15 cellular contexts compared by ENCODE assay signal in the genomic region with DNA sequence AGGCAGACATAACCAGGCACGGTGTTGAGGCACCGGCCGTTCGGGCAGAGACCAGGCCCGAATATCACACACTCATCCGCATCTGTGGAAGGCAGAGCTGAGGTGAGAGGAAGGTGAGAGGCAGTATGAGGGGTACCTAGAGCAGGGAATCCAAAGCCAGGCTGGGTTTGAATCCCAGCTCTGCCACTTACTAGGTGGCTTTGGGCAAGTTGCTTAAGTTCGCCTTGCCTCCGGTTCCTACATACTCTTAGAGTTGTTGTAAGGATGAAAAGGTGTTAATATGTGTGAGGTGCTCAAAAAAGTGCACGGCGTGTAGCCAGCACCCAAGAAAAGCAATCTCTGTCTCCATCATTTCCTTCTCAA. TPM values are rescaled to one million over a fixed set of nuclear protein-coding genes. Genes with fewer than 3 reads are reported as not detected.
DNase-seq lines count a peak whose midpoint lies in the region; ATAC-seq and TF ChIP-seq lines count a peak whose summit lies in the region.
"Had no signal": no experiment of that assay in that cellular context is flagged by ENCODE, and none has a peak within 500 bp of the region (broad histone marks: within the 10 kb centered on the region; RNA-seq: fewer than 3 reads in every experiment).

No MANE protein-coding gene starts in this region.

- H3K4me3 Mint-ChIP-seq in activated naive CD4-positive, alpha-beta T cell treated with anti-CD3 and anti-CD28 coated beads, Interleukin-2, amount 10 ng/mL, durations not matched to agents 7 days and 5 days: no peak overlapping the region
- H3K4me3 Mint-ChIP-seq in HFFc6 (no peak overlapping the region), neural progenitor cell (no peak overlapping the region)
- H3K4me3 Mint-ChIP-seq: CD4-positive, alpha-beta T cell; GM23338 had no signal

- no peak overlapping the region for H3K27ac Mint-ChIP-seq in activated naive CD4-positive, alpha-beta T cell treated with anti-CD3 and anti-CD28 coated beads, Interleukin-2, amount 10 ng/mL, durations not matched to agents 7 days and 5 days
- H3K27ac Mint-ChIP-seq in activated naive CD4-positive, alpha-beta T cell treated with anti-CD3 and anti-CD28 coated beads, Interleukin-2, amount 50 U/mL, for 72 hours: no peak overlapping the region
- H3K27ac Mint-ChIP-seq in HFFc6: peak overlapping the region; percentile 38; the same call in 1 of the 2 replicates
- peak overlapping the region; percentile 74 for H3K27ac Mint-ChIP-seq in neural progenitor cell
- H3K27ac Mint-ChIP-seq: CD4-positive, alpha-beta T cell; GM23338 had no signal

- ATAC-seq in activated naive CD4-positive, alpha-beta T cell treated with anti-CD3 and anti-CD28 coated beads, Interleukin-2, amount 50 U/mL, for 72 hours: no peak
- ATAC-seq in HG03039 (IDR thresholded peaks at IDR 0.05; ENCODE audit: unreplicated experiment): no peak
- ATAC-seq in HG02884 (IDR thresholded peaks at IDR 0.05; ENCODE audit: unreplicated experiment): no peak
- ATAC-seq: GM23338, K562 had no signal

- no peaks in the 10 kb centered on the region for H3K9me3 Mint-ChIP-seq in activated naive CD4-positive, alpha-beta T cell treated with anti-CD3 and anti-CD28 coated beads, Interleukin-2, amount 10 ng/mL, durations not matched to agents 7 days and 5 days
- H3K9me3 Mint-ChIP-seq in activated naive CD4-positive, alpha-beta T cell treated with anti-CD3 and anti-CD28 coated beads, Interleukin-2, amount 50 U/mL, for 72 hours: no peaks in the 10 kb centered on the region
- H3K9me3 Mint-ChIP-seq in HFFc6: no peaks in the 10 kb centered on the region
- no peaks in the 10 kb centered on the region for H3K9me3 Mint-ChIP-seq in neural progenitor cell
- H3K9me3 Mint-ChIP-seq: CD4-positive, alpha-beta T cell; GM23338 had no signal

- H3K4me3 ChIP-seq in neural progenitor cell: no peak overlapping the region
- H3K4me3 ChIP-seq: GM23338, K562 had no signal

- no peaks in the 10 kb centered on the region for H3K27me3 ChIP-seq in neural progenitor cell

- H3F3A ChIP-seq in neural progenitor cell (ENCODE audit: low read depth): peaks cover 32% of the 10 kb centered on the region

- no peaks in the 10 kb centered on the region for H3K36me3 Mint-ChIP-seq in activated naive CD4-positive, alpha-beta T cell treated with anti-CD3 and anti-CD28 coated beads, Interleukin-2, amount 10 ng/mL, durations not matched to agents 7 days and 5 days
- H3K36me3 Mint-ChIP-seq in activated naive CD4-positive, alpha-beta T cell treated with anti-CD3 and anti-CD28 coated beads, Interleukin-2, amount 50 U/mL, for 72 hours: no peaks in the 10 kb centered on the region
- H3K36me3 Mint-ChIP-seq in HFFc6 (ENCODE audit: low read depth) (no peaks in the 10 kb centered on the region; the same call in 1 of the 2 replicates), neural progenitor cell (no peaks in the 10 kb centered on the region)

- no peak overlapping the region for H3K27ac ChIP-seq in neural progenitor cell

- CTCF ChIA-PET in activated naive CD4-positive, alpha-beta T cell treated with anti-CD3 and anti-CD28 coated beads, Interleukin-2, amount 10 ng/mL, durations not matched to agents 7 days and 5 days (lab: Charles Lee): no interaction called here

- H3K4me1 Mint-ChIP-seq in activated naive CD4-positive, alpha-beta T cell treated with anti-CD3 and anti-CD28 coated beads, Interleukin-2, amount 10 ng/mL, durations not matched to agents 7 days and 5 days: peaks cover 7% of the 10 kb centered on the region
- H3K4me1 Mint-ChIP-seq in HFFc6 (ENCODE audit: low read depth) (no peaks in the 10 kb centered on the region), neural progenitor cell (peaks cover 35% of the 10 kb centered on the region)

- H3K4me1 ChIP-seq in neural progenitor cell: peaks cover 28% of the 10 kb centered on the region
- H3K4me1 ChIP-seq: Caco-2 had no signal

- no peaks in the 10 kb centered on the region for H3K9me3 ChIP-seq in neural progenitor cell (ENCODE audit: low read depth)
- H3K9me3 ChIP-seq: Caco-2 had no signal

- TF ChIP-seq CTCF in HFFc6 (IDR thresholded peaks at IDR 0.05) (no peak), neural progenitor cell (IDR thresholded peaks at IDR 0.05) (no peak)

- peaks cover 25% of the 10 kb centered on the region for H3K27me3 Mint-ChIP-seq in activated naive CD4-positive, alpha-beta T cell treated with anti-CD3 and anti-CD28 coated beads, Interleukin-2, amount 10 ng/mL, durations not matched to agents 7 days and 5 days
- H3K27me3 Mint-ChIP-seq in HFFc6 (ENCODE audit: insufficient read depth): peaks cover 2% of the 10 kb centered on the region; the same call in 1 of the 2 replicates
- H3K27me3 Mint-ChIP-seq in neural progenitor cell (ENCODE audit: insufficient read depth, low read depth): peaks cover 5% of the 10 kb centered on the region
- H3K27me3 Mint-ChIP-seq: CD4-positive, alpha-beta T cell had no signal

- peaks cover 6% of the 10 kb centered on the region for H4K20me1 ChIP-seq in neural progenitor cell (ENCODE audit: low read depth)

- H2AFZ ChIP-seq in neural progenitor cell (replicated peaks): no peak overlapping the region
- H2AFZ ChIP-seq: GM23338 had no signal

- H3K9ac ChIP-seq in neural progenitor cell: no peak overlapping the region

- H3K36me3 ChIP-seq in neural progenitor cell: no peaks in the 10 kb centered on the region

- no peak overlapping the region for H3K4me2 ChIP-seq in neural progenitor cell
- H3K4me2 ChIP-seq: GM23338 had no signal

- H3K79me2 ChIP-seq in neural progenitor cell (ENCODE audit: low read depth): no peaks in the 10 kb centered on the region

- DNase-seq in activated naive CD4-positive, alpha-beta T cell treated with anti-CD3 and anti-CD28 coated beads, Interleukin-2, amount 10 ng/mL, durations not matched to agents 7 days and 5 days: peak; percentile 13
- no peak for DNase-seq in activated naive CD4-positive, alpha-beta T cell treated with anti-CD3 and anti-CD28 coated beads, Interleukin-2, amount 50 U/mL, for 72 hours (ENCODE audit: low spot score in 2 of 2)
- DNase-seq in HFFc6 (no peak), neural progenitor cell (ENCODE audit: low spot score) (no peak), medulla oblongata (ENCODE audit: extremely low spot score) (no peak)
- DNase-seq: 8988T; C1 segment of cervical spinal cord; Caco-2; CD4-positive, alpha-beta T cell; HCEC 1CT; IMR-90 had no signal

RNA-seq across cellular contexts. Expression of gene ISCA2, which starts 10.4 kb away (rescaled TPM):
- 10 to 100 TPM; 30.7 to 34.5 TPM for total RNA-seq in activated naive CD4-positive, alpha-beta T cell treated with anti-CD3 and anti-CD28 coated beads, Interleukin-2, amount 50 U/mL, for 72 hours
- 10 to 100 TPM; 27.7 to 39.4 (median 30.5) TPM for total RNA-seq in HFFc6 (2021; fragmentation: NEBNext Ultra II Directional; extraction: Animal tissue kit (Norgen Biotek cat#: 25700))
- total RNA-seq in neural progenitor cell (ENCODE audit: low replicate concordance): 45.5 and 47.0 TPM in 2 replicates

RNA-seq across cellular contexts. Expression of gene NPC2, which starts 10.8 kb away (rescaled TPM):
- total RNA-seq in activated naive CD4-positive, alpha-beta T cell treated with anti-CD3 and anti-CD28 coated beads, Interleukin-2, amount 50 U/mL, for 72 hours: 10 to 100 TPM; 28.0 to 54.9 TPM
- 10 to 100 TPM; 69.1 to 89.9 (median 78.8) TPM for total RNA-seq in HFFc6 (2021; fragmentation: NEBNext Ultra II Directional; extraction: Animal tissue kit (Norgen Biotek cat#: 25700))
- 371 and 405 TPM in 2 replicates for total RNA-seq in neural progenitor cell (ENCODE audit: low replicate concordance)

Comparison
In these comparisons a context has a peak if more than half of its experiments do, and no peak if none do; other contexts are left out.
1. H3K27ac Mint-ChIP-seq: peak in HFFc6 (single experiment) and neural progenitor cell (single experiment); none in activated naive CD4-positive, alpha-beta T cell treated with anti-CD3 and anti-CD28 coated beads, Interleukin-2, amount 10 ng/mL, durations not matched to agents 7 days and 5 days (single experiment) and activated naive CD4-positive, alpha-beta T cell treated with anti-CD3 and anti-CD28 coated beads, Interleukin-2, amount 50 U/mL, for 72 hours (0 of 2).